In genomic region chr22:40231618-40232313, GRCh38 we compare ENCODE assay signal across 16 cellular contexts. TPM values are rescaled to one million over a fixed set of nuclear protein-coding genes. Genes with fewer than 3 reads are reported as not detected.
DNase-seq lines count a peak whose midpoint lies in the region; ATAC-seq and TF ChIP-seq lines count a peak whose summit lies in the region.
"Had no signal": no experiment of that assay in that cellular context is flagged by ENCODE, and none has a peak within 500 bp of the region (broad histone marks: within the 10 kb centered on the region; RNA-seq: fewer than 3 reads in every experiment).

No MANE protein-coding gene starts in this region.

- DNase-seq in left ventricle myocardium inferior = no peak
- DNase-seq in left cardiac atrium = no peak
- no peak for DNase-seq in T-helper 17 cell
- no peak for DNase-seq in neural progenitor cell (ENCODE audit: low spot score)
- no peak for DNase-seq in activated gamma-delta T cell treated with Interleukin-2 at 50 U/mL for 16 hours
- DNase-seq in dorsolateral prefrontal cortex = no peak
- no peak for DNase-seq in SIG-M5 treated with dmso at 0.1 percent for 504 hours (lab: John Stamatoyannopoulos, UW; ENCODE audit: unreplicated experiment)
- DNase-seq: AML-193; CD4-positive, alpha-beta T cell; GF-D8; KBM-7; NCI-H1436 treated with DMSO at 0.1 percent for 48 hours; NCI-H2081; NCI-H2227 treated with DMSO at 0.1 percent for 48 hours; NCI-H526 had no signal

- H3K4me2 ChIP-seq in neural progenitor cell = no peak overlapping the region

- intact Hi-C loops in left ventricle myocardium inferior (cut with micrococcal nuclease) = no loop called here
- intact Hi-C loops in left cardiac atrium (cut with DNase I) = no loop called here
- intact Hi-C loops in dorsolateral prefrontal cortex (cut with DNase I) = no loop called here

- no peaks in the 10 kb centered on the region for H3K27me3 Mint-ChIP-seq in T-helper 17 cell
- H3K27me3 Mint-ChIP-seq in neural progenitor cell (ENCODE audit: insufficient read depth, low read depth) = peaks cover 1% of the 10 kb centered on the region
- H3K27me3 Mint-ChIP-seq: CD4-positive, alpha-beta T cell had no signal

- peaks cover 3% of the 10 kb centered on the region for H3K36me3 Mint-ChIP-seq in T-helper 17 cell (ENCODE audit: low read depth)
- peaks cover 25% of the 10 kb centered on the region for H3K36me3 Mint-ChIP-seq in neural progenitor cell

- peaks cover 17% of the 10 kb centered on the region for H3K36me3 ChIP-seq in left ventricle myocardium inferior
- H3K36me3 ChIP-seq in neural progenitor cell = peaks cover 17% of the 10 kb centered on the region

- H3K9ac ChIP-seq in neural progenitor cell = no peak overlapping the region

- peaks cover 87% of the 10 kb centered on the region for H4K20me1 ChIP-seq in neural progenitor cell (ENCODE audit: low read depth)

- no peaks in the 10 kb centered on the region for H3F3A ChIP-seq in neural progenitor cell (ENCODE audit: low read depth)

- no peaks in the 10 kb centered on the region for H3K27me3 ChIP-seq in left ventricle myocardium inferior (ENCODE audit: low read depth)
- H3K27me3 ChIP-seq in neural progenitor cell = no peaks in the 10 kb centered on the region
- no peaks in the 10 kb centered on the region for H3K27me3 ChIP-seq in dorsolateral prefrontal cortex

- H3K9me3 Mint-ChIP-seq in neural progenitor cell = peaks cover 5% of the 10 kb centered on the region
- H3K9me3 Mint-ChIP-seq: CD4-positive, alpha-beta T cell had no signal

- H3K27ac ChIP-seq in left ventricle myocardium inferior (replicated peaks) = peak overlapping the region; percentile 19
- no peak overlapping the region for H3K27ac ChIP-seq in neural progenitor cell
- no peak overlapping the region for H3K27ac ChIP-seq in dorsolateral prefrontal cortex
- H3K27ac ChIP-seq: RWPE1 had no signal

- peaks cover 100% of the 10 kb centered on the region for H3K79me2 ChIP-seq in neural progenitor cell (ENCODE audit: low read depth)

- no peak for TF ChIP-seq CTCF in left ventricle myocardium inferior (IDR thresholded peaks at IDR 0.05; ENCODE audit: borderline replicate concordance)
- TF ChIP-seq CTCF in neural progenitor cell (IDR thresholded peaks at IDR 0.05) = no peak
- no peak for TF ChIP-seq CTCF in dorsolateral prefrontal cortex (IDR thresholded peaks at IDR 0.05 in 54 of 56, conservative IDR thresholded peaks at IDR 0.05 in 2 of 56; ENCODE audit: low read depth in 1 of 56, partially characterized antibody in 56 of 56)

- H3K9me3 ChIP-seq in left ventricle myocardium inferior (replicated peaks) (no peaks in the 10 kb centered on the region), T-helper 17 cell (ENCODE audit: control insufficient read depth, low read length, poor library complexity, severe bottlenecking) (no peaks in the 10 kb centered on the region), neural progenitor cell (ENCODE audit: low read depth) (no peaks in the 10 kb centered on the region)

- H3K4me1 Mint-ChIP-seq in T-helper 17 cell = peaks cover 27% of the 10 kb centered on the region
- H3K4me1 Mint-ChIP-seq in neural progenitor cell = no peaks in the 10 kb centered on the region

- ATAC-seq in left cardiac atrium (no peak), T-helper 17 cell (no peak)

- H2AFZ ChIP-seq in neural progenitor cell (replicated peaks) = no peak overlapping the region

- H3K4me1 ChIP-seq in left ventricle myocardium inferior (peaks cover 54% of the 10 kb centered on the region), neural progenitor cell (peaks cover 5% of the 10 kb centered on the region)

- H3K27ac Mint-ChIP-seq in T-helper 17 cell (peak overlapping the region; percentile 53), neural progenitor cell (peak overlapping the region; percentile 23)
- H3K27ac Mint-ChIP-seq: CD4-positive, alpha-beta T cell had no signal

- H3K4me3 Mint-ChIP-seq in T-helper 17 cell (peak overlapping the region; percentile 19), neural progenitor cell (no peak overlapping the region)
- H3K4me3 Mint-ChIP-seq: CD4-positive, alpha-beta T cell had no signal

- H3K4me3 ChIP-seq in left ventricle myocardium inferior (no peak overlapping the region), neural progenitor cell (no peak overlapping the region), dorsolateral prefrontal cortex (no peak overlapping the region)

RNA-seq across cellular contexts. Expression of gene TNRC6B, which starts 54.0 kb away (rescaled TPM):
- total RNA-seq in left ventricle myocardium inferior (43.8 TPM), left cardiac atrium (10 to 100 TPM; 30.6 to 39.8 TPM), T-helper 17 cell (100 to 1,000 TPM; 128 to 140 TPM), neural progenitor cell (ENCODE audit: low replicate concordance) (35.9 and 60.0 TPM in 2 replicates), dorsolateral prefrontal cortex (100 to 1,000 TPM in 78 of 120 experiments, 10 to 100 TPM in 42; 79.1 to 136 (median 104) TPM)
